Comparison of ENCODE assay signal across 11 cellular contexts in genomic region chrX:129738466-129739308, GRCh38. TPM values are rescaled to one million over a fixed set of nuclear protein-coding genes. Genes with fewer than 3 reads are reported as not detected.
DNase-seq lines count a peak whose midpoint lies in the region; ATAC-seq and TF ChIP-seq lines count a peak whose summit lies in the region.
"Had no signal": no experiment of that assay in that cellular context is flagged by ENCODE, and none has a peak within 500 bp of the region (broad histone marks: within the 10 kb centered on the region; RNA-seq: fewer than 3 reads in every experiment).

TSS of gene XPNPEP2 (plus strand) at chrX:129738979. CDS start at chrX:129739214, 235 bp downstream.

- ATAC-seq in SK-N-SH treated with all-trans-retinoic acid at 6 μM for 48 hours, result peak; percentile 85
- ATAC-seq in heart right ventricle, result peak; percentile 54 to 85 (median 78)
- ATAC-seq in GM19351 (IDR thresholded peaks at IDR 0.05; ENCODE audit: unreplicated experiment), result no peak

- H3K36me3 Mint-ChIP-seq in progenitor cell of endocrine pancreas (ENCODE audit: insufficient read depth), result peaks cover 1% of the 10 kb centered on the region

- H3K9me3 ChIP-seq in heart right ventricle, result no peaks in the 10 kb centered on the region

- H3K9me3 Mint-ChIP-seq in progenitor cell of endocrine pancreas (ENCODE audit: low read depth), result peaks cover 3% of the 10 kb centered on the region

- peaks cover 15% of the 10 kb centered on the region for H3K27me3 Mint-ChIP-seq in progenitor cell of endocrine pancreas

- DNase-seq in ELF-1 (ENCODE audit: low read depth, low spot score) (peak; percentile 85), heart right ventricle (peak; percentile 21 to 29), progenitor cell of endocrine pancreas (ENCODE audit: low spot score, unreplicated experiment) (no peak), NCI-H1436 treated with DMSO at 0.1 percent for 48 hours (lab: John Stamatoyannopoulos, UW) (no peak), NCI-H146 (lab: John Stamatoyannopoulos, UW) (no peak), OCI-M2 (lab: John Stamatoyannopoulos, UW; ENCODE audit: unreplicated experiment) (no peak)
- DNase-seq: effector CD4-positive, alpha-beta T cell; NCI-H1048; stimulated activated CD4-positive, alpha-beta T cell treated with anti-CD3 and anti-CD28 coated beads, Interleukin-1b, Interleukin-23, amount 100 ng/mL, for 48 hours had no signal

- H3K27me3 ChIP-seq in heart right ventricle, result no peaks in the 10 kb centered on the region

- peaks cover 0 to 26% (median 0%) of the 10 kb centered on the region in 9 donors for H3K4me1 ChIP-seq in heart right ventricle

- intact Hi-C loops in heart right ventricle (cut with DNase I), result no loop called here

- 18 to 35% methylated on average over 9 to 13 of the region's 13 CpGs for WGBS in heart right ventricle, 2 donors

- no peaks in the 10 kb centered on the region for H3K36me3 ChIP-seq in heart right ventricle

- H3K27ac Mint-ChIP-seq in progenitor cell of endocrine pancreas, result peak within 1 kb of the TSS; percentile 47

- peaks cover 6% of the 10 kb centered on the region for H3K4me1 Mint-ChIP-seq in progenitor cell of endocrine pancreas (ENCODE audit: low read depth)

- H3K4me3 ChIP-seq in heart right ventricle, result no peak within 1 kb of the TSS

- TF ChIP-seq CTCF in heart right ventricle (IDR thresholded peaks at IDR 0.05) (no peak), progenitor cell of endocrine pancreas (IDR thresholded peaks at IDR 0.05; ENCODE audit: unreplicated experiment) (no peak)

- H3K27ac ChIP-seq in heart right ventricle, result peak within 1 kb of the TSS in 7 of 10 donors; percentile 3 to 60 (median 5)

- H3K4me3 Mint-ChIP-seq in progenitor cell of endocrine pancreas (ENCODE audit: low read depth), result no peak within 1 kb of the TSS

TF ChIP-seq in SK-N-SH treated with all-trans-retinoic acid at 6 μM for 48 hours, 23 proteins besides CTCF, POLR2A, EP300 and RAD21:
- TF ChIP-seq POU6F1 (CRISPR knock-in tag; IDR thresholded peaks at IDR 0.05; ENCODE audit: borderline replicate concordance, low read depth), result no peak
- TF ChIP-seq TCF4 (CRISPR knock-in tag; IDR thresholded peaks at IDR 0.05; ENCODE audit: borderline replicate concordance), result peak; percentile 69

RNA-seq across cellular contexts. Expression of gene XPNPEP2, which starts in this region (rescaled TPM):
- 1 to 10 TPM in 1 of 10 donors, under 1 TPM in 9; 0.18 to 2.2 (median 0.52) TPM for total RNA-seq in heart right ventricle
- polyA plus RNA-seq in heart right ventricle, result under 1 TPM; 0.22 to 0.99 TPM
- 0.11 TPM in 1 of 2 replicates, not detected in the other for total RNA-seq in progenitor cell of endocrine pancreas

Comparison
In these comparisons a context has a peak if more than half of its experiments do, and no peak if none do; other contexts are left out.
1. DNase-seq: peak in ELF-1 (single experiment) and heart right ventricle (2 of 2); none in progenitor cell of endocrine pancreas (single experiment), NCI-H1436 treated with DMSO at 0.1 percent for 48 hours (single experiment), NCI-H146 (single experiment) and OCI-M2 (single experiment).